In genomic region chr21:26795866-26796329, GRCh38 we compare ENCODE assay signal across 9 cellular contexts. TPM values are rescaled to one million over a fixed set of nuclear protein-coding genes. Genes with fewer than 3 reads are reported as not detected.
A peak's percentile ranks its signal among the peaks of the same experiment; 100 is the strongest.
DNase-seq lines count a peak whose midpoint lies in the region; FAIRE-seq and TF ChIP-seq lines count a peak whose summit lies in the region.
"Had no signal": no experiment of that assay in that cellular context is flagged by ENCODE, and none has a peak within 500 bp of the region (broad histone marks: within the 10 kb centered on the region; RNA-seq: fewer than 3 reads in every experiment).

No MANE protein-coding gene starts in this region.

- 3 to 9% (median 8%) methylated on average over 6 of the region's 6 CpGs for WGBS in ovary, 3 donors

- CTCF ChIA-PET in activated CD4-positive, alpha-beta memory T cell treated with anti-CD3 and anti-CD28 coated beads for 36 hours (lab: Charles Lee): no interaction called here

- intact Hi-C loops in ovary (cut with DNase I): loop anchor here in 1 of 4 donors (10.0 kb wide), 1 partner anchor 49 kb away; the partner anchor contains the start of gene ADAMTS1
- intact Hi-C loops in activated CD4-positive, alpha-beta memory T cell treated with anti-CD3 and anti-CD28 coated beads for 36 hours (cut with micrococcal nuclease): no loop called here

- H3K36me3 Mint-ChIP-seq in activated CD4-positive, alpha-beta memory T cell treated with anti-CD3 and anti-CD28 coated beads for 36 hours: no peaks in the 10 kb centered on the region

- TF ChIP-seq CTCF in foreskin fibroblast (IDR thresholded peaks at IDR 0.05; ENCODE audit: low read depth, low read length): no peak
- no peak for TF ChIP-seq CTCF in ovary (IDR thresholded peaks at IDR 0.05)

- POLR2A ChIA-PET in activated CD4-positive, alpha-beta memory T cell treated with anti-CD3 and anti-CD28 coated beads for 36 hours (lab: Charles Lee): interaction anchor here (0.5 kb wide), 1 partner anchor 135 kb away, joined by 3 read pairs; no protein-coding TSS in a partner anchor

- peaks cover 2% of the 10 kb centered on the region for H3K27me3 Mint-ChIP-seq in activated CD4-positive, alpha-beta memory T cell treated with anti-CD3 and anti-CD28 coated beads for 36 hours
- H3K27me3 Mint-ChIP-seq: dendritic cell treated with granulocyte-macrophage colony-stimulating factor and Interleukin-4, amounts not matched to agents 40 ng/mL and 50 ng/mL, for 4 days had no signal

- no peak for TF ChIP-seq POLR2A in ovary (IDR thresholded peaks at IDR 0.05)

- H3K27me3 ChIP-seq in ovary: no peaks in the 10 kb centered on the region

- peak; percentile 67 for TF ChIP-seq EP300 in ovary (IDR thresholded peaks at IDR 0.05)

- H3K4me3 ChIP-seq in foreskin fibroblast (ENCODE audit: low read depth in 1 of 2, low read length in 2 of 2) (no peak overlapping the region), ovary (no peak overlapping the region)

- H3K9me3 Mint-ChIP-seq in activated CD4-positive, alpha-beta memory T cell treated with anti-CD3 and anti-CD28 coated beads for 36 hours: no peaks in the 10 kb centered on the region

- no peaks in the 10 kb centered on the region for H3K9me3 ChIP-seq in ovary

- no peak overlapping the region for H3K4me3 Mint-ChIP-seq in activated CD4-positive, alpha-beta memory T cell treated with anti-CD3 and anti-CD28 coated beads for 36 hours
- H3K4me3 Mint-ChIP-seq: dendritic cell treated with granulocyte-macrophage colony-stimulating factor and Interleukin-4, amounts not matched to agents 40 ng/mL and 50 ng/mL, for 4 days had no signal

- peak overlapping the region; percentile 72 to 77 for H3K27ac ChIP-seq in ovary

- DNase-seq in Caki2 (ENCODE audit: low read depth) (peak; percentile 80), RCC 7860 (ENCODE audit: low spot score) (peak; percentile 16), foreskin fibroblast (peak; percentile 86 to 92), ovary (peak; percentile 85 to 96 (median 94)), MV-4-11 (lab: John Stamatoyannopoulos, UW) (no peak)
- no peak for DNase-seq in activated CD4-positive, alpha-beta T cell treated with anti-CD3 and anti-CD28 coated beads, Interleukin-2, amount 50 U/mL, for 1 hour
- DNase-seq in stimulated activated naive CD4-positive, alpha-beta T cell (lab: John Stamatoyannopoulos, UW): no peak
- DNase-seq in activated CD4-positive, alpha-beta memory T cell treated with anti-CD3 and anti-CD28 coated beads for 36 hours: no peak

- FAIRE-seq in RCC 7860 (lab: Jason Lieb, UNC): no peak

- in situ Hi-C loops in Caki2 (cut with HindIII; ENCODE audit: low pct_unique_long_range_greater_than_20kb, low sequenced_read_pairs): no loop called here

- no peaks in the 10 kb centered on the region for H3K4me1 Mint-ChIP-seq in activated CD4-positive, alpha-beta memory T cell treated with anti-CD3 and anti-CD28 coated beads for 36 hours (ENCODE audit: low read depth)

- no peaks in the 10 kb centered on the region for H3K36me3 ChIP-seq in ovary

- H3K4me1 ChIP-seq in ovary (ENCODE audit: insufficient read depth): peaks cover 18% of the 10 kb centered on the region

- no peak overlapping the region for H3K27ac Mint-ChIP-seq in activated CD4-positive, alpha-beta memory T cell treated with anti-CD3 and anti-CD28 coated beads for 36 hours
- H3K27ac Mint-ChIP-seq: dendritic cell treated with granulocyte-macrophage colony-stimulating factor and Interleukin-4, amounts not matched to agents 40 ng/mL and 50 ng/mL, for 4 days had no signal

RNA-seq across cellular contexts. Expression of gene ADAMTS1, which starts 49.3 kb away (rescaled TPM):
- total RNA-seq in Caki2 (2014; rRNA removed; shearing (Covaris generic); ENCODE audit: low replicate concordance): 35.1 and 62.5 TPM in 2 replicates
- 100 to 1,000 TPM; 212 to 532 (median 297) TPM for total RNA-seq in ovary
- polyA plus RNA-seq in ovary: 100 to 1,000 TPM in 1 of 2 donors, 10 to 100 TPM in 1; 93.7 to 155 TPM
- total RNA-seq in activated CD4-positive, alpha-beta memory T cell treated with anti-CD3 and anti-CD28 coated beads for 36 hours: not detected

Comparison
In these comparisons a context has a peak if more than half of its experiments do, and no peak if none do; other contexts are left out.
1. DNase-seq: peak in Caki2 (single experiment), RCC 7860 (single experiment), foreskin fibroblast (2 of 2) and ovary (5 of 5); none in activated CD4-positive, alpha-beta T cell treated with anti-CD3 and anti-CD28 coated beads, Interleukin-2, amount 50 U/mL, for 1 hour (single experiment), stimulated activated naive CD4-positive, alpha-beta T cell (0 of 6), activated CD4-positive, alpha-beta memory T cell treated with anti-CD3 and anti-CD28 coated beads for 36 hours (single experiment) and MV-4-11 (single experiment).
2. RNA of gene ADAMTS1, which starts 49.3 kb away (total RNA-seq): 212 to 532 TPM in ovary and 35.1 to 62.5 TPM in Caki2; not detected in activated CD4-positive, alpha-beta memory T cell treated with anti-CD3 and anti-CD28 coated beads for 36 hours; every median in the first group is over 10 times any median in the second.